ENCODE assay signal across 8 cellular contexts in genomic region chr6:133973109-133973971, GRCh38. TPM values are rescaled to one million over a fixed set of nuclear protein-coding genes. Genes with fewer than 3 reads are reported as not detected.
DNase-seq lines count a peak whose midpoint lies in the region; ATAC-seq, FAIRE-seq and TF ChIP-seq lines count a peak whose summit lies in the region.

No MANE protein-coding gene starts in this region.

- H3K36me3 ChIP-seq in BJ (ENCODE audit: control insufficient read depth, insufficient read depth, low read length) (no peaks in the 10 kb centered on the region), K562 (ENCODE audit: control insufficient read depth, insufficient read depth, low read length) (peaks cover 53% of the 10 kb centered on the region; the same call in 2 of the 3 replicates), upper lobe of left lung (no peaks in the 10 kb centered on the region)

- CTCF ChIA-PET in BJ (lab: Yijun Ruan, JAX) = interaction anchor here (0.8 to 8.5 kb wide), 32 partner anchors 9 to 138 kb away, joined by 3 to 137 read pairs (median 4); partner anchors contain the start of genes SLC2A12 and TBPL1
- CTCF ChIA-PET in K562 (lab: Yijun Ruan, JAX; ENCODE audit: low intra/inter-chr PET ratio) = interaction anchor here (0.6 to 3.7 kb wide), 8 partner anchors 13 to 900 kb away, joined by 3 to 29 read pairs (median 4); no protein-coding TSS in a partner anchor

- intact Hi-C loops in K562 (cut with micrococcal nuclease) = loop anchor here (1.0 kb wide), 5 partner anchors 15 to 124 kb away; partner anchors contain the start of gene TBPL1

- peak; percentile 73 for FAIRE-seq in K562 (lab: Jason Lieb, UNC)

- no TSS peak for BruUV-seq in K562 (replicated peaks; lab: Mats Ljungman, UMichigan)

- in situ Hi-C loops in K562 (cut with MboI) = no loop called here

- H2AFZ ChIP-seq in K562 (ENCODE audit: low read depth, low read length) = no peak overlapping the region

- peak; percentile 62 for TF ChIP-seq CTCF in BJ (IDR thresholded peaks at IDR 0.05; ENCODE audit: insufficient read depth, low read depth, low read length)
- peak; percentile 56 to 83 (median 62); a peak in 5 of 6 replicates for TF ChIP-seq CTCF in K562 (IDR thresholded peaks at IDR 0.05 in 2 of 3, conservative IDR thresholded peaks at IDR 0.05 in 1 of 3; ENCODE audit: insufficient read depth in 2 of 3, low read depth in 1 of 3, low read length in 3 of 3)
- peak; percentile 52 to 76 (median 69) for TF ChIP-seq CTCF in upper lobe of left lung (IDR thresholded peaks at IDR 0.05)

- H4K20me1 ChIP-seq in K562 (replicated peaks; ENCODE audit: control insufficient read depth, insufficient read depth, low read length) = peaks cover 14% of the 10 kb centered on the region

- POLR2A ChIA-PET in BJ (lab: Charles Lee) = no interaction called here
- POLR2A ChIA-PET in K562 (lab: Yijun Ruan, JAX) = interaction anchor here (0.6 to 1.3 kb wide), 8 partner anchors 9 to 117 kb away, joined by 3 to 7 read pairs (median 4); no protein-coding TSS in a partner anchor

- H3K27ac ChIP-seq in K562 (ENCODE audit: extremely low read depth, low read depth, low read length) (peak overlapping the region; percentile 67), upper lobe of left lung (peak overlapping the region in 1 of 4 donors; percentile 1)

- H3K27me3 ChIP-seq in BJ (ENCODE audit: control insufficient read depth, insufficient read depth, low read length) (no peaks in the 10 kb centered on the region), K562 (ENCODE audit: control insufficient read depth in 2 of 2, insufficient read depth in 2 of 2, low read length in 2 of 2) (no peaks in the 10 kb centered on the region), upper lobe of left lung (no peaks in the 10 kb centered on the region)

- peak overlapping the region in 1 of 2 experiments; percentile 37; a peak in 1 of 4 replicates for H3K9ac ChIP-seq in K562 (ENCODE audit: insufficient read depth in 1 of 2, low read depth in 2 of 2, low read length in 2 of 2)

- TF ChIP-seq POLR2A in K562 (conservative IDR thresholded peaks at IDR 0.05) (no peak; the same call in 1 of the 2 replicates), upper lobe of left lung (IDR thresholded peaks at IDR 0.05) (no peak)

- TF ChIP-seq EP300 in K562 (IDR thresholded peaks at IDR 0.05; ENCODE audit: low read length) (peak; percentile 36; the same call in 1 of the 2 replicates), upper lobe of left lung (IDR thresholded peaks at IDR 0.05) (no peak)

- H3K4me2 ChIP-seq in K562 (ENCODE audit: insufficient read depth, low read length) = peak overlapping the region; percentile 47

- H3K4me3 ChIP-seq in BJ (ENCODE audit: low read depth, low read length) = no peak overlapping the region
- no peak overlapping the region for H3K4me3 ChIP-seq in K562
- no peak overlapping the region for H3K4me3 ChIP-seq in upper lobe of left lung

- DNase-seq in BJ (ENCODE audit: low read depth) = no peak
- DNase-seq in NCI-H524 treated with DMSO at 0.1 percent for 48 hours (lab: John Stamatoyannopoulos, UW) = peak; percentile 27
- peak; percentile 35 to 74 (median 54) for DNase-seq in K562 (ENCODE audit: extremely low read depth in 1 of 4, low spot score in 3 of 4)
- peak; percentile 70 for DNase-seq in kidney tubule cell (ENCODE audit: low spot score)
- DNase-seq in upper lobe of left lung = no peak

- H3K9me3 ChIP-seq in K562 (replicated peaks; ENCODE audit: control insufficient read depth, insufficient read depth, low read depth, low read length) (no peaks in the 10 kb centered on the region), upper lobe of left lung (no peaks in the 10 kb centered on the region)

- H3K9me1 ChIP-seq in K562 (ENCODE audit: control insufficient read depth, insufficient read depth, low read length) = no peaks in the 10 kb centered on the region

- 0% methylated on average over 4 of the region's 4 CpGs for WGBS in K562 (ENCODE audit: insufficient coverage, low coverage, missing lambda C conversion rate)
- WGBS in upper lobe of left lung, 2 donors = 0 to 1% methylated on average over 4 of the region's 4 CpGs

- H3K4me1 ChIP-seq in K562 (replicated peaks in 1 of 2; ENCODE audit: control insufficient read depth in 2 of 2, insufficient read depth in 2 of 2, low read length in 2 of 2) = peaks cover 3 to 20% of the 10 kb centered on the region in 2 experiments; a peak in 3 of 5 replicates
- peaks cover 8 to 14% (median 10%) of the 10 kb centered on the region in 4 donors for H3K4me1 ChIP-seq in upper lobe of left lung

- peak; percentile 56 for ATAC-seq in GM18517 (IDR thresholded peaks at IDR 0.05; ENCODE audit: unreplicated experiment)
- ATAC-seq in HG03460 (IDR thresholded peaks at IDR 0.05; ENCODE audit: unreplicated experiment) = peak; percentile 40
- ATAC-seq in K562 = peak; percentile 81
- peak in 1 of 2 donors; percentile 64 for ATAC-seq in upper lobe of left lung (ENCODE audit: low FRiP score in 2 of 2)
- no peak for ATAC-seq in GM19455 (IDR thresholded peaks at IDR 0.05; ENCODE audit: unreplicated experiment)

- peaks cover 100% of the 10 kb centered on the region for H3K79me2 ChIP-seq in K562 (ENCODE audit: control insufficient read depth, insufficient read depth, low read length)

- peak; percentile 77 to 85 for TF ChIP-seq RAD21 in K562 (CRISPR knock-in tag; conservative IDR thresholded peaks at IDR 0.05 in 1 of 2, IDR thresholded peaks at IDR 0.05 in 1 of 2)

TF ChIP-seq in K562, 482 proteins besides CTCF, POLR2A, EP300 and RAD21 (continues in another document):
- TF ChIP-seq CCNT2 (IDR thresholded peaks at IDR 0.05; ENCODE audit: borderline replicate concordance, extremely low read depth, insufficient read length, low read depth, low read length) (peak; percentile 39), SMARCA4 (IDR thresholded peaks at IDR 0.05) (peak; percentile 62; the same call in 1 of the 2 replicates), CREB3 (tag; conservative IDR thresholded peaks at IDR 0.05; ENCODE audit: low read depth) (no peak), ATF7 (IDR thresholded peaks at IDR 0.05) (peak; percentile 19; the same call in 1 of the 2 replicates), GATAD2B (IDR thresholded peaks at IDR 0.05; ENCODE audit: borderline replicate concordance) (peak; percentile 47; the same call in 1 of the 2 replicates), NFRKB (IDR thresholded peaks at IDR 0.05; ENCODE audit: low read depth) (no peak), TCF3 (CRISPR knock-in tag; IDR thresholded peaks at IDR 0.05) (peak; percentile 56; the same call in 1 of the 2 replicates), FOXJ3 (CRISPR knock-in tag; IDR thresholded peaks at IDR 0.05) (no peak), HDAC2 (IDR thresholded peaks at IDR 0.05) (peak; percentile 52; the same call in 1 of the 2 replicates), MNT (conservative IDR thresholded peaks at IDR 0.05) (peak; percentile 43 to 55; a peak in 3 of 4 replicates), SOX6 (IDR thresholded peaks at IDR 0.05) (peak; percentile 98)
- TF ChIP-seq, protein P1, sequence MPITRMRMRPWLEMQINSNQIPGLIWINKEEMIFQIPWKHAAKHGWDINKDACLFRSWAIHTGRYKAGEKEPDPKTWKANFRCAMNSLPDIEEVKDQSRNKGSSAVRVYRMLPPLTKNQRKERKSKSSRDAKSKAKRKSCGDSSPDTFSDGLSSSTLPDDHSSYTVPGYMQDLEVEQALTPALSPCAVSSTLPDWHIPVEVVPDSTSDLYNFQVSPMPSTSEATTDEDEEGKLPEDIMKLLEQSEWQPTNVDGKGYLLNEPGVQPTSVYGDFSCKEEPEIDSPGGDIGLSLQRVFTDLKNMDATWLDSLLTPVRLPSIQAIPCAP (CRISPR knock-in tag; IDR thresholded peaks at IDR 0.05; ENCODE audit: borderline replicate concordance) = no peak

RNA-seq across cellular contexts. Expression of gene TBPL1, which starts 20.3 kb away (rescaled TPM):
- 36.2 and 37.0 TPM in 2 replicates for polyA plus RNA-seq in BJ (2011; rRNA removed)
- polyA minus RNA-seq in BJ (2011; rRNA and poly(A)+ RNA removed) = 4.3 and 4.7 TPM in 2 replicates
- total RNA-seq in K562 (2011; cell fraction: chromatin; rRNA removed; ENCODE audit: low replicate concordance) = 34.2 and 47.0 TPM in 2 replicates
- 15.3 and 15.9 TPM in 2 replicates for total RNA-seq in K562 (2011; cell fraction: nucleolus; rRNA removed)
- total RNA-seq in K562 (2011; cell fraction: nucleoplasm; rRNA removed) = 30.6 and 43.0 TPM in 2 replicates
- total RNA-seq in K562 (2014; rRNA removed) = 78.1 and 103 TPM in 2 replicates
- total RNA-seq in K562 (2014; rRNA removed; fragmentation: Illumina TruSeq; extraction: Trizol) = 130 and 152 TPM in 2 replicates
- 93.9 and 100 TPM in 2 replicates for total RNA-seq in K562 (2015; rRNA removed; fragmentation: Illumina TruSeq; extraction: Trizol)
- 117 and 122 TPM in 2 replicates for total RNA-seq in K562 (2021)
- 97.4 and 152 TPM in 2 replicates for polyA plus RNA-seq in K562 (2011; rRNA removed)
- 36.3 and 53.2 TPM in 2 replicates for polyA plus RNA-seq in K562 (2011; cell fraction: cytosol; rRNA removed)
- 72.5 and 93.1 TPM in 2 replicates for polyA plus RNA-seq in K562 (2011; cell fraction: nucleus; rRNA removed)
- 112 and 178 TPM in 2 replicates for polyA plus RNA-seq in K562 (2012)
- 99.2 and 119 TPM in 2 replicates for polyA plus RNA-seq in K562 (2014; fragmentation: Illumina TruSeq; extraction: Trizol)
- polyA plus RNA-seq in K562 (2014; fragmentation: Nextera tagmentation; extraction: Ambion mirVana) = 100 to 1,000 TPM; 107 to 147 TPM
- 105 and 172 TPM in 2 replicates for polyA plus RNA-seq in K562 (2014; rRNA removed)
- polyA minus RNA-seq in K562 (2011; rRNA and poly(A)+ RNA removed) = 67.4 and 91.3 TPM in 2 replicates
- polyA minus RNA-seq in K562 (2011; cell fraction: cytosol; rRNA and poly(A)+ RNA removed) = 29.2 and 63.0 TPM in 2 replicates
- polyA minus RNA-seq in K562 (2011; cell fraction: nucleus; rRNA and poly(A)+ RNA removed) = 16.3 and 20.2 TPM in 2 replicates
- 10 to 100 TPM in 2 of 6 donors, 1 to 10 TPM in 4; 2.6 to 18.0 (median 9.5) TPM for total RNA-seq in upper lobe of left lung

Comparison
In these comparisons a context has a peak if more than half of its experiments do, and no peak if none do; other contexts are left out.
1. DNase-seq: peak in NCI-H524 treated with DMSO at 0.1 percent for 48 hours (single experiment), K562 (4 of 4) and kidney tubule cell (single experiment); none in BJ (single experiment) and upper lobe of left lung (0 of 2).
2. Peak in every context shown above with its lines, with median percentiles within 50 percentile points of each other: CTCF ChIP-seq.